11 cellular contexts compared by ENCODE assay signal in the genomic region with DNA sequence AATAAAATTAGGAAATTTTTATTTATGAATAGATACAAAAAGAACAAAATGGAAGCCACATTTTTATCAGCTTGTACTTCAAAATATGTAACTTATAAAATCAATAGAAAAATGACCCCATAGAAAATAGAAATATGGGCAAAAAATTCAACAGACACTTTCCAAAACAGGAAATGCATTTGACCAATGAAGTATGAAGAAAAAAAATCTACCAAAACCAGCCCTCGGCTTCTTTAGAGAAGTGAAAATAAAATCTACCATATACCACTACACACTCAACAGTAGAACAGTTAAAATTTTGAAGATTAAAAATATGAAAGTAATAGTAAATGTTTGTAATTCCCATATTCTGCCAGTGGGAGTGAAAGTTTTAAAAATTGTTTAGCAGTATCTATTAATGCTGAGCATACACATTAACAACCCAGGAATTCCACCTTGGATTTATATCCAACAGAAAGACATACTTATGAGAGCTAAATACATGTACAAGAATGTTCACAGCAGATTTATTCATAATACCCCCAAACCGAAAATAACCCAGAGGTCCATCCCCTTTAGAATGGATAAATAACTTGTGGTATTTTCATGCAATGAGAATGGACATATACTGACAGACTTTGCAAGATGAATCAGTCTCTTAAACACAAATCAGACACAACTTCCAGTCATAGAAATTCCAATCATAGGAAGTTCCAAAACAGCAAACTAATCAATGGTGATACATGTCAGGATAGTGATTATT.
DNase-seq lines count a peak whose midpoint lies in the region; ATAC-seq and TF ChIP-seq lines count a peak whose summit lies in the region.
"Had no signal": no experiment of that assay in that cellular context is flagged by ENCODE, and none has a peak within 500 bp of the region (broad histone marks: within the 10 kb centered on the region; RNA-seq: fewer than 3 reads in every experiment).

No MANE protein-coding gene starts in this region.

- ATAC-seq in GM18873 (IDR thresholded peaks at IDR 0.05; ENCODE audit: low FRiP score, unreplicated experiment): peak; percentile 71
- ATAC-seq in GM21526 (IDR thresholded peaks at IDR 0.05; ENCODE audit: low FRiP score, unreplicated experiment): peak; percentile 95
- peak; percentile 92 for ATAC-seq in HG03066 (IDR thresholded peaks at IDR 0.05; ENCODE audit: low read depth, unreplicated experiment)

- TF ChIP-seq CTCF in SU-DHL-6 (IDR thresholded peaks at IDR 0.05; ENCODE audit: insufficient read depth, low read length, poor library complexity, severe bottlenecking) (no peak), WERI-Rb-1 (IDR thresholded peaks at IDR 0.05; ENCODE audit: low read depth, low read length) (no peak)

- H2AFZ ChIP-seq in SU-DHL-6 (ENCODE audit: low read depth, low read length, severe bottlenecking): no peak overlapping the region

- no peaks in the 10 kb centered on the region for H3K27me3 ChIP-seq in SU-DHL-6 (ENCODE audit: low read length)
- no peaks in the 10 kb centered on the region for H3K27me3 ChIP-seq in effector memory CD4-positive, alpha-beta T cell (replicated peaks; ENCODE audit: control insufficient read depth, insufficient read depth, low read length, poor library complexity, severe bottlenecking)
- no peaks in the 10 kb centered on the region for H3K27me3 ChIP-seq in WERI-Rb-1 (ENCODE audit: insufficient read depth, low read depth, severe bottlenecking)

- no peaks in the 10 kb centered on the region for H3K4me1 ChIP-seq in effector memory CD4-positive, alpha-beta T cell (ENCODE audit: control insufficient read depth, insufficient read depth, low read length, poor library complexity, severe bottlenecking)
- H3K4me1 ChIP-seq: Caco-2 had no signal

- no peaks in the 10 kb centered on the region for H3K79me2 ChIP-seq in SU-DHL-6 (ENCODE audit: insufficient read depth, low read length)

- H4K20me1 ChIP-seq in SU-DHL-6 (ENCODE audit: low read depth, low read length): no peaks in the 10 kb centered on the region

- no peak for DNase-seq in effector memory CD4-positive, alpha-beta T cell
- DNase-seq in WERI-Rb-1 (no peak), NCI-H2029 (lab: John Stamatoyannopoulos, UW) (no peak), putamen (ENCODE audit: low spot score) (no peak)
- DNase-seq: activated naive CD4-positive, alpha-beta T cell treated with anti-CD3 and anti-CD28 coated beads for 36 hours; Caco-2; NCI-H82 had no signal

- H3K9ac ChIP-seq in SU-DHL-6 (ENCODE audit: low read length): no peak overlapping the region

- H3K27ac ChIP-seq in SU-DHL-6 (ENCODE audit: low read depth, low read length) (no peak overlapping the region), WERI-Rb-1 (no peak overlapping the region)
- no peak overlapping the region for H3K27ac ChIP-seq in effector memory CD4-positive, alpha-beta T cell (ENCODE audit: insufficient read depth, low read length, poor library complexity, severe bottlenecking)

- H3K4me3 ChIP-seq in SU-DHL-6 (ENCODE audit: insufficient read depth, low read length, poor library complexity, severe bottlenecking) (no peak overlapping the region), WERI-Rb-1 (ENCODE audit: low read depth, low read length) (no peak overlapping the region)
- H3K4me3 ChIP-seq in effector memory CD4-positive, alpha-beta T cell (ENCODE audit: insufficient read depth, low read depth, low read length, poor library complexity, severe bottlenecking): no peak overlapping the region

- no peaks in the 10 kb centered on the region for H3K9me2 ChIP-seq in SU-DHL-6 (replicated peaks; ENCODE audit: insufficient read depth, low read length)

- H3F3A ChIP-seq in SU-DHL-6 (ENCODE audit: insufficient read depth): no peaks in the 10 kb centered on the region

- H3K36me3 ChIP-seq in SU-DHL-6 (ENCODE audit: low read length) (no peaks in the 10 kb centered on the region), WERI-Rb-1 (no peaks in the 10 kb centered on the region)
- H3K36me3 ChIP-seq in effector memory CD4-positive, alpha-beta T cell (ENCODE audit: control insufficient read depth, insufficient read depth, low read length): no peaks in the 10 kb centered on the region

- H3K4me2 ChIP-seq in SU-DHL-6 (ENCODE audit: low read depth, low read length, poor library complexity, severe bottlenecking): peak overlapping the region; percentile 33

- no peaks in the 10 kb centered on the region for H3K9me3 ChIP-seq in SU-DHL-6 (ENCODE audit: insufficient read depth, low read length)
- no peaks in the 10 kb centered on the region for H3K9me3 ChIP-seq in effector memory CD4-positive, alpha-beta T cell (ENCODE audit: control insufficient read depth, low read length)
- H3K9me3 ChIP-seq in WERI-Rb-1 (ENCODE audit: severe bottlenecking): no peaks in the 10 kb centered on the region
- H3K9me3 ChIP-seq: Caco-2 had no signal
